In genomic region chr20:4998160-4998651, GRCh38 we compare ENCODE assay signal across 11 cellular contexts. TPM values are rescaled to one million over a fixed set of nuclear protein-coding genes. Genes with fewer than 3 reads are reported as not detected.
DNase-seq lines count a peak whose midpoint lies in the region; ATAC-seq, FAIRE-seq and TF ChIP-seq lines count a peak whose summit lies in the region.
"Had no signal": no experiment of that assay in that cellular context is flagged by ENCODE, and none has a peak within 500 bp of the region (broad histone marks: within the 10 kb centered on the region; RNA-seq: fewer than 3 reads in every experiment).

No MANE protein-coding gene starts in this region.

- no peak overlapping the region for H2AFZ ChIP-seq in GM12878 (ENCODE audit: control insufficient read depth, low read depth, low read length)

- no peak for TF ChIP-seq POLR2A in GM12878 (IDR thresholded peaks at IDR 0.05; ENCODE audit: low read depth, low read length)
- TF ChIP-seq POLR2A in spleen (IDR thresholded peaks at IDR 0.05) = no peak

- peaks cover 5% of the 10 kb centered on the region; the same call in 1 of the 2 replicates for H4K20me1 ChIP-seq in GM12878 (ENCODE audit: control insufficient read depth, insufficient read depth)

- POLR2A ChIA-PET in GM12878 (lab: Charles Lee) = interaction anchor here (0.7 to 5.2 kb wide), 12 partner anchors 8 to 1078 kb away, joined by 3 to 36 read pairs (median 4); no protein-coding TSS in a partner anchor

- RAD21 ChIA-PET in GM12878 (lab: Charles Lee; ENCODE audit: unreplicated experiment) = interaction anchor here (0.7 to 4.0 kb wide), 19 partner anchors 8 to 1709 kb away, joined by 3 to 22 read pairs (median 6); no protein-coding TSS in a partner anchor

- H3K36me3 Mint-ChIP-seq in activated T-cell treated with anti-CD3 and anti-CD28 coated beads, Interleukin-2, amount 50 U/mL, for 72 hours (ENCODE audit: insufficient read depth in 2 of 2) = peaks cover 0 to 4% of the 10 kb centered on the region in 2 donors
- H3K36me3 Mint-ChIP-seq in IgD-negative memory B cell = no peaks in the 10 kb centered on the region

- FAIRE-seq in GM12878 (lab: Jason Lieb, UNC) = peak; percentile 84
- FAIRE-seq: frontal cortex had no signal

- 47% methylated on average over 5 of the region's 5 CpGs for WGBS in GM12878 (ENCODE audit: insufficient coverage, insufficient replicate concordance, low lambda C conversion rate, missing lambda C conversion rate)
- WGBS in spleen, 5 donors = 45 to 66% (median 51%) methylated on average over 5 of the region's 5 CpGs

- peak overlapping the region; percentile 18 for H3K9ac ChIP-seq in GM12878 (ENCODE audit: control insufficient read depth, insufficient read depth, low read length)
- H3K9ac ChIP-seq: SK-N-SH had no signal

- no peak for TF ChIP-seq EP300 in GM12878 (IDR thresholded peaks at IDR 0.05; ENCODE audit: borderline replicate concordance in 1 of 2, control insufficient read depth in 1 of 2, low read depth in 2 of 2, low read length in 2 of 2)

- H3K4me3 Mint-ChIP-seq in activated T-cell treated with anti-CD3 and anti-CD28 coated beads, Interleukin-2, amount 50 U/mL, for 72 hours = peak overlapping the region; percentile 1 to 9
- H3K4me3 Mint-ChIP-seq in IgD-negative memory B cell = peak overlapping the region; percentile 24 to 93 (median 72)

- CTCF ChIA-PET in GM12878 (lab: Yijun Ruan, JAX) = interaction anchor here (0.6 to 4.9 kb wide), 16 partner anchors 10 to 102 kb away, joined by 3 to 51 read pairs (median 4); no protein-coding TSS in a partner anchor

- H3K27me3 Mint-ChIP-seq in activated T-cell treated with anti-CD3 and anti-CD28 coated beads, Interleukin-2, amount 50 U/mL, for 72 hours (ENCODE audit: low read depth) = peaks cover 10% of the 10 kb centered on the region
- H3K27me3 Mint-ChIP-seq in IgD-negative memory B cell = no peaks in the 10 kb centered on the region

- intact Hi-C loops in GM12878 (cut with micrococcal nuclease; ENCODE audit: unreplicated experiment) (loop anchor here (2.0 kb wide), 1 partner anchor 103 kb away; no protein-coding TSS in a partner anchor), spleen (cut with DNase I; ENCODE audit: low total_unique reads) (no loop called here)

- peak; percentile 51 for TF ChIP-seq RAD21 in GM12878 (IDR thresholded peaks at IDR 0.05; ENCODE audit: insufficient read depth, low read depth, low read length)

- no peak for ATAC-seq in activated T-cell treated with anti-CD3 and anti-CD28 coated beads, Interleukin-2, amount 50 U/mL, for 72 hours (replicated peaks in 1 of 2)
- peak; percentile 79 for ATAC-seq in GM12878

- H3K4me3 ChIP-seq in GM12878 = no peak overlapping the region
- no peak overlapping the region for H3K4me3 ChIP-seq in spleen

- no TSS peak for BruUV-seq in GM12878 (replicated peaks; lab: Mats Ljungman, UMichigan)

- H3K4me2 ChIP-seq in GM12878 (ENCODE audit: control insufficient read depth, insufficient read depth) = peak overlapping the region; percentile 44
- H3K4me2 ChIP-seq: SK-N-SH had no signal

- no peaks in the 10 kb centered on the region for H3K9me3 ChIP-seq in GM12878 (replicated peaks; ENCODE audit: control insufficient read depth, insufficient read depth, low read length)
- H3K9me3 ChIP-seq in spleen = no peaks in the 10 kb centered on the region
- H3K9me3 ChIP-seq: SK-N-SH had no signal

- H3K36me3 ChIP-seq in GM12878 (ENCODE audit: control insufficient read depth in 2 of 2, insufficient read depth in 2 of 2, low read length in 1 of 2) = no peaks in the 10 kb centered on the region
- no peaks in the 10 kb centered on the region for H3K36me3 ChIP-seq in spleen

- peaks cover 11% of the 10 kb centered on the region; the same call in 1 of the 2 replicates for H3K79me2 ChIP-seq in GM12878 (ENCODE audit: control insufficient read depth, insufficient read depth, low read length)

- H3K27ac ChIP-seq in GM12878 (ENCODE audit: control insufficient read depth, insufficient read depth) (no peak overlapping the region), spleen (no peak overlapping the region)

- in situ Hi-C loops in GM12878 (cut with MboI) = loop anchor here (5.0 kb wide), 1 partner anchor 104 kb away; no protein-coding TSS in a partner anchor

- no peak overlapping the region for H3K27ac Mint-ChIP-seq in activated T-cell treated with anti-CD3 and anti-CD28 coated beads, Interleukin-2, amount 50 U/mL, for 72 hours
- H3K27ac Mint-ChIP-seq in IgD-negative memory B cell = peak overlapping the region; percentile 7 to 96 (median 64)

- H3K4me1 Mint-ChIP-seq in activated T-cell treated with anti-CD3 and anti-CD28 coated beads, Interleukin-2, amount 50 U/mL, for 72 hours (ENCODE audit: low read depth) = peaks cover 52% of the 10 kb centered on the region
- peaks cover 41 to 53% (median 45%) of the 10 kb centered on the region in 3 donors for H3K4me1 Mint-ChIP-seq in IgD-negative memory B cell

- SMC1A ChIA-PET in GM12878 (lab: Charles Lee; ENCODE audit: uncharacterized antibody, unreplicated experiment) = interaction anchor here (0.5 to 6.0 kb wide), 21 partner anchors 10 to 1912 kb away, joined by 3 to 53 read pairs (median 6); partner anchors contain the start of genes CDS2 and PCNA

- DNase-seq in activated T-cell treated with anti-CD3 and anti-CD28 coated beads, Interleukin-2, amount 50 U/mL, for 72 hours = no peak
- DNase-seq in activated T-cell treated with anti-CD3 and anti-CD28 coated beads, Interleukin-2, amount 50 U/mL, for 1 hour = no peak
- DNase-seq in GM12878 (ENCODE audit: low read depth, low spot score) (peak; percentile 20), spleen (peak; percentile 16), cerebellar cortex (ENCODE audit: low spot score) (no peak), NCI-H2029 treated with DMSO at 0.1 percent for 48 hours (lab: John Stamatoyannopoulos, UW) (no peak), NCI-H146 (lab: John Stamatoyannopoulos, UW) (no peak)
- DNase-seq: NCI-H187, SK-N-SH had no signal

- H3K4me1 ChIP-seq in GM12878 (ENCODE audit: control insufficient read depth, insufficient read depth, low read length) (peaks cover 16% of the 10 kb centered on the region), spleen (peaks cover 16 to 70% (median 42%) of the 10 kb centered on the region in 6 donors)

- H3K9me3 Mint-ChIP-seq in activated T-cell treated with anti-CD3 and anti-CD28 coated beads, Interleukin-2, amount 50 U/mL, for 72 hours = no peaks in the 10 kb centered on the region
- H3K9me3 Mint-ChIP-seq in IgD-negative memory B cell = no peaks in the 10 kb centered on the region

- peak; percentile 25 to 55 (median 37); a peak in 4 of 6 replicates for TF ChIP-seq CTCF in GM12878 (IDR thresholded peaks at IDR 0.05 in 2 of 3, conservative IDR thresholded peaks at IDR 0.05 in 1 of 3; ENCODE audit: control insufficient read depth in 2 of 3, extremely low read depth in 1 of 3, insufficient read depth in 1 of 3, low read depth in 3 of 3, low read length in 3 of 3)
- TF ChIP-seq CTCF in spleen (IDR thresholded peaks at IDR 0.05 in 8 of 11, conservative IDR thresholded peaks at IDR 0.05 in 3 of 11) = peak in 6 of 11 experiments; percentile 14 to 41 (median 24)

- H3K27me3 ChIP-seq in GM12878 (replicated peaks in 1 of 2; ENCODE audit: control insufficient read depth in 2 of 2, insufficient read depth in 2 of 2, low read length in 1 of 2) (no peaks in the 10 kb centered on the region; a peak in 1 of 4 replicates), spleen (replicated peaks in 1 of 7) (no peaks in the 10 kb centered on the region)

TF ChIP-seq in GM12878, 131 proteins besides CTCF, POLR2A, EP300 and RAD21 (continues in another document):
- 0 out of 2 replicates have a peak, but pooled peaks have one; percentile 22 for TF ChIP-seq DPF2 (IDR thresholded peaks at IDR 0.05)
- no peak for TF ChIP-seq RELA (IDR thresholded peaks at IDR 0.05; ENCODE audit: borderline replicate concordance, partially characterized antibody)
- TF ChIP-seq IKZF1 (conservative IDR thresholded peaks at IDR 0.05) = peak; percentile 69; the same call in 1 of the 2 replicates

RNA-seq across cellular contexts. Expression of gene SLC23A2, which starts 3.1 kb away (rescaled TPM):
- total RNA-seq in activated T-cell treated with anti-CD3 and anti-CD28 coated beads, Interleukin-2, amount 50 U/mL, for 72 hours = 10 to 100 TPM; 21.4 to 22.2 TPM
- polyA plus RNA-seq in IgD-negative memory B cell = 11.3 TPM
- total RNA-seq in GM12878 (2013; cell fraction: nucleolus; rRNA removed) = 293 and 316 TPM in 2 replicates
- total RNA-seq in GM12878 (2014; rRNA removed) = 42.6 and 44.8 TPM in 2 replicates
- 28.3 and 29.4 TPM in 2 replicates for total RNA-seq in GM12878 (2014; rRNA removed; fragmentation: Illumina TruSeq; extraction: Trizol)
- 51.7 and 56.1 TPM in 2 replicates for total RNA-seq in GM12878 (2021)
- polyA plus RNA-seq in GM12878 (2011; ENCODE audit: low read depth) = 11.1 TPM
- 28.5 and 38.9 TPM in 2 replicates for polyA plus RNA-seq in GM12878 (2011; rRNA removed)
- polyA plus RNA-seq in GM12878 (2011; cell fraction: cytosol; rRNA removed) = 31.9 and 39.7 TPM in 2 replicates
- 84.7 and 104 TPM in 2 replicates for polyA plus RNA-seq in GM12878 (2011; cell fraction: nucleus; rRNA removed)
- 12.0 and 13.0 TPM in 2 replicates for polyA plus RNA-seq in GM12878 (2012)
- polyA plus RNA-seq in GM12878 (2014; fragmentation: Illumina TruSeq; extraction: Trizol) = 46.2 and 46.3 TPM in 2 replicates
- polyA plus RNA-seq in GM12878 (2014; fragmentation: Nextera tagmentation; extraction: Ambion mirVana) = 1 to 10 TPM; 4.4 to 5.9 TPM
- polyA plus RNA-seq in GM12878 (2014; rRNA removed) = 39.3 and 44.0 TPM in 2 replicates
- polyA plus RNA-seq in GM12878 (2016; fragmentation: Nextera tagmentation; extraction: Ambion mirVana) = 10 to 100 TPM; 29.3 to 32.2 TPM
- 58.9 and 61.7 TPM in 2 replicates for polyA minus RNA-seq in GM12878 (2011; rRNA and poly(A)+ RNA removed)
- 13.8 and 14.7 TPM in 2 replicates for polyA minus RNA-seq in GM12878 (2011; cell fraction: cytosol; rRNA and poly(A)+ RNA removed)
- 42.1 and 54.6 TPM in 2 replicates for polyA minus RNA-seq in GM12878 (2011; cell fraction: nucleus; rRNA and poly(A)+ RNA removed)
- total RNA-seq in spleen = 10 to 100 TPM; 35.7 to 72.0 (median 50.0) TPM
- 10 to 100 TPM in 2 of 3 donors, 1 to 10 TPM in 1; 5.1 to 10.4 (median 10.4) TPM for polyA plus RNA-seq in spleen

Comparison
In these comparisons a context has a peak if more than half of its experiments do, and no peak if none do; other contexts are left out.
1. DNase-seq: peak in GM12878 (single experiment) and spleen (single experiment); none in activated T-cell treated with anti-CD3 and anti-CD28 coated beads, Interleukin-2, amount 50 U/mL, for 72 hours (0 of 2), activated T-cell treated with anti-CD3 and anti-CD28 coated beads, Interleukin-2, amount 50 U/mL, for 1 hour (single experiment), cerebellar cortex (single experiment), NCI-H2029 treated with DMSO at 0.1 percent for 48 hours (single experiment) and NCI-H146 (single experiment).